1 cellular context compared by ENCODE assay signal in genomic region chr4:158211288-158211687, GRCh38.
TF ChIP-seq lines count a peak whose summit lies in the region.

No MANE protein-coding gene starts in this region.

TF ChIP-seq in H1, 55 proteins besides CTCF, POLR2A, EP300 and RAD21 (continued from another document):
- TF ChIP-seq GABPA (IDR thresholded peaks at IDR 0.05; ENCODE audit: borderline replicate concordance, insufficient read depth, low read length): no peak
- TF ChIP-seq TBP (IDR thresholded peaks at IDR 0.05; ENCODE audit: low read depth, low read length): no peak
- TF ChIP-seq BCL11A (IDR thresholded peaks at IDR 0.05; ENCODE audit: low read depth in 2 of 2, low read length in 2 of 2): no peak
